29 cellular contexts compared by ENCODE assay signal in the genomic region with DNA sequence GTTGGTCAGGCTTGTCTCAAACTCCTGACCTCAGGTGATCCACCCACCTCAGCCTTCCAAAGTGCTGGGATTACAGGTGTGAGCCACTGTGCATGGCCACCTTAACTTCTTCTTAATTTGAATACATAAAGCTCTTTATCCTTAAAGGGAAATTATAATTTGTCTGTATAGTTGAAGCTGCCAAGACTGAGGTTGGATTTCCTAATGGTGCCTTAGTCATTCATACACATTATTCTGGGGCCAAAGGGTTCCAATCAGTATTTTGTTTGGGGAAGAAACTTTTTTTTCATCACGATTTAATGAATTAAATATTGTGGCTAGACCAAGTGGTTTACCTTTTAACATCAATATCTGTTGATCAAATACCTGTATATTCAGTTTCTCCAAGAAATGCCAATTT.
DNase-seq lines count a peak whose midpoint lies in the region; ATAC-seq and TF ChIP-seq lines count a peak whose summit lies in the region.
"Had no signal": no experiment of that assay in that cellular context is flagged by ENCODE, and none has a peak within 500 bp of the region (broad histone marks: within the 10 kb centered on the region; RNA-seq: fewer than 3 reads in every experiment).

No MANE protein-coding gene starts in this region.

- intact Hi-C loops in MCF 10A (cut with micrococcal nuclease): no loop called here
- intact Hi-C loops in breast epithelium (cut with DNase I; ENCODE audit: low total_unique reads): no loop called here

- DNase-seq in MCF 10A (ENCODE audit: unreplicated experiment): peak; percentile 10
- DNase-seq in breast epithelium (ENCODE audit: low spot score in 2 of 2): no peak
- DNase-seq in choroid plexus epithelial cell (ENCODE audit: low read depth): peak; percentile 7
- DNase-seq in fibroblast of pulmonary artery (ENCODE audit: low read depth): peak; percentile 14
- no peak for DNase-seq in stimulated activated naive B cell treated with anti-CD40 and anti-IgM and Interleukin-4, amounts not matched to agents 10 μg/mL and 1 μg/mL and 100 μg/mL, for 72 hours
- no peak for DNase-seq in NCI-H2171 treated with DMSO at 0.1 percent for 48 hours (lab: John Stamatoyannopoulos, UW)
- DNase-seq: BE2C; CD8-positive, alpha-beta memory T cell; DMS 273 treated with DMSO at 0.1 percent for 48 hours; DMS79; EL; GDM1; HFFc6; KG1; MM.1S; NCI-H1417 treated with DMSO at 0.1 percent for 48 hours; NCI-H1694 treated with DMSO at 0.1 percent for 48 hours; NCI-H2081; NCI-H446; NCI-H524 treated with DMSO at 0.1 percent for 48 hours; NCI-H82; SHP77; T-cell had no signal

- H3K27ac Mint-ChIP-seq in MCF 10A (ENCODE audit: low read depth, unreplicated experiment): no peak overlapping the region
- H3K27ac Mint-ChIP-seq in stimulated activated naive B cell treated with anti-CD40 and anti-IgM and Interleukin-4, amounts not matched to agents 10 μg/mL and 1 μg/mL and 100 μg/mL, for 72 hours: no peak overlapping the region
- H3K27ac Mint-ChIP-seq: CD14-positive monocyte; CD8-positive, alpha-beta memory T cell; HFFc6; T-cell had no signal

- no peaks in the 10 kb centered on the region for H3K36me3 Mint-ChIP-seq in MCF 10A (ENCODE audit: insufficient read depth, unreplicated experiment)
- H3K36me3 Mint-ChIP-seq in stimulated activated naive B cell treated with anti-CD40 and anti-IgM and Interleukin-4, amounts not matched to agents 10 μg/mL and 1 μg/mL and 100 μg/mL, for 72 hours: no peaks in the 10 kb centered on the region
- H3K36me3 Mint-ChIP-seq: CD14-positive monocyte; CD8-positive, alpha-beta memory T cell; T-cell had no signal

- H3K36me3 ChIP-seq in breast epithelium: no peaks in the 10 kb centered on the region
- H3K36me3 ChIP-seq: HAP-1 had no signal

- H3K4me1 ChIP-seq in breast epithelium: no peaks in the 10 kb centered on the region

- H3K27me3 ChIP-seq in breast epithelium: no peaks in the 10 kb centered on the region
- H3K27me3 ChIP-seq: BE2C had no signal

- H3K27ac ChIP-seq in breast epithelium: no peak overlapping the region
- H3K27ac ChIP-seq: RWPE1 had no signal

- no peak for TF ChIP-seq POLR2A in breast epithelium (IDR thresholded peaks at IDR 0.05)

- H3K4me3 ChIP-seq in breast epithelium (no peak overlapping the region), choroid plexus epithelial cell (ENCODE audit: low read depth, low read length) (no peak overlapping the region), fibroblast of pulmonary artery (replicated peaks; ENCODE audit: low read depth, low read length) (no peak overlapping the region)
- H3K4me3 ChIP-seq: GM23338, HAP-1 had no signal

- no peaks in the 10 kb centered on the region for H3K9me3 Mint-ChIP-seq in MCF 10A (ENCODE audit: unreplicated experiment)
- H3K9me3 Mint-ChIP-seq in stimulated activated naive B cell treated with anti-CD40 and anti-IgM and Interleukin-4, amounts not matched to agents 10 μg/mL and 1 μg/mL and 100 μg/mL, for 72 hours: no peaks in the 10 kb centered on the region
- H3K9me3 Mint-ChIP-seq: CD14-positive monocyte, GM23338, HFFc6 had no signal

- no peaks in the 10 kb centered on the region for H3K27me3 Mint-ChIP-seq in MCF 10A (ENCODE audit: insufficient read depth, unreplicated experiment)
- no peaks in the 10 kb centered on the region for H3K27me3 Mint-ChIP-seq in stimulated activated naive B cell treated with anti-CD40 and anti-IgM and Interleukin-4, amounts not matched to agents 10 μg/mL and 1 μg/mL and 100 μg/mL, for 72 hours
- H3K27me3 Mint-ChIP-seq: CD8-positive, alpha-beta memory T cell; T-cell had no signal

- no peaks in the 10 kb centered on the region for H3K9me3 ChIP-seq in breast epithelium
- H3K9me3 ChIP-seq: BE2C, HAP-1 had no signal

- no peak for TF ChIP-seq CTCF in MCF 10A (IDR thresholded peaks at IDR 0.05; ENCODE audit: unreplicated experiment)
- TF ChIP-seq CTCF in breast epithelium (IDR thresholded peaks at IDR 0.05): no peak
- TF ChIP-seq CTCF in choroid plexus epithelial cell (conservative IDR thresholded peaks at IDR 0.05; ENCODE audit: low read depth, low read length): no peak
- no peak for TF ChIP-seq CTCF in fibroblast of pulmonary artery (IDR thresholded peaks at IDR 0.05; ENCODE audit: low read length, missing control alignments)

- POLR2A ChIA-PET in MCF 10A (lab: Yijun Ruan, JAX): no interaction called here

- CTCF ChIA-PET in MCF 10A (lab: Yijun Ruan, JAX): interaction anchor here (0.9 to 1.1 kb wide), 3 partner anchors 9 to 453 kb away, joined by 3 to 4 read pairs (median 3); no protein-coding TSS in a partner anchor

- no peak overlapping the region for H3K4me3 Mint-ChIP-seq in MCF 10A (ENCODE audit: unreplicated experiment)
- no peak overlapping the region for H3K4me3 Mint-ChIP-seq in stimulated activated naive B cell treated with anti-CD40 and anti-IgM and Interleukin-4, amounts not matched to agents 10 μg/mL and 1 μg/mL and 100 μg/mL, for 72 hours
- H3K4me3 Mint-ChIP-seq: CD14-positive monocyte; CD8-positive, alpha-beta memory T cell; GM23338; HFFc6; T-cell had no signal

- H3K4me1 Mint-ChIP-seq in MCF 10A (ENCODE audit: insufficient read depth, unreplicated experiment): no peaks in the 10 kb centered on the region
- no peaks in the 10 kb centered on the region for H3K4me1 Mint-ChIP-seq in stimulated activated naive B cell treated with anti-CD40 and anti-IgM and Interleukin-4, amounts not matched to agents 10 μg/mL and 1 μg/mL and 100 μg/mL, for 72 hours
- H3K4me1 Mint-ChIP-seq: CD14-positive monocyte; CD8-positive, alpha-beta memory T cell; T-cell had no signal

- ATAC-seq in GM18502 (IDR thresholded peaks at IDR 0.05; ENCODE audit: poor library complexity, unreplicated experiment) (no peak), GM21360 (IDR thresholded peaks at IDR 0.05; ENCODE audit: unreplicated experiment) (no peak)
- no peak for ATAC-seq in stimulated activated naive B cell treated with anti-CD40 and anti-IgM and Interleukin-4, amounts not matched to agents 10 μg/mL and 1 μg/mL and 100 μg/mL, for 72 hours (replicated peaks)
- ATAC-seq: GM23338, T-cell had no signal

- BruUV-seq in MCF 10A (replicated peaks; lab: Mats Ljungman, UMichigan): no TSS peak

Comparison
In these comparisons a context has a peak if more than half of its experiments do, and no peak if none do; other contexts are left out.
1. DNase-seq: peak in MCF 10A (single experiment), choroid plexus epithelial cell (single experiment) and fibroblast of pulmonary artery (single experiment); none in breast epithelium (0 of 2), stimulated activated naive B cell treated with anti-CD40 and anti-IgM and Interleukin-4, amounts not matched to agents 10 μg/mL and 1 μg/mL and 100 μg/mL, for 72 hours (single experiment) and NCI-H2171 treated with DMSO at 0.1 percent for 48 hours (single experiment).